ENCODE assay signal across 21 cellular contexts in genomic region chr11:30546334-30546733, GRCh38. TPM values are rescaled to one million over a fixed set of nuclear protein-coding genes. Genes with fewer than 3 reads are reported as not detected.
"Had no signal": no experiment of that assay in that cellular context is flagged by ENCODE, and none has a peak within 500 bp of the region (broad histone marks: within the 10 kb centered on the region; RNA-seq: fewer than 3 reads in every experiment).

No MANE protein-coding gene starts in this region.

- ATAC-seq: foreskin keratinocyte; naive thymus-derived CD4-positive, alpha-beta T cell; stimulated activated naive B cell treated with anti-CD40 and anti-IgM and Interleukin-4, amounts not matched to agents 10 μg/mL and 1 μg/mL and 100 μg/mL, for 72 hours; stimulated activated naive CD8-positive, alpha-beta T cell treated with anti-CD3 and anti-CD28 coated beads, Interleukin-15, amount 100 ng/mL, for 72 hours; upper lobe of right lung had no signal

- H3K36me3 ChIP-seq: colonic mucosa, right lobe of liver, tibial nerve, upper lobe of right lung, vagina had no signal

- H3K9me3 Mint-ChIP-seq: nephron progenitor cell; stimulated activated naive B cell treated with anti-CD40 and anti-IgM and Interleukin-4, amounts not matched to agents 10 μg/mL and 1 μg/mL and 100 μg/mL, for 72 hours had no signal

- H3K27ac Mint-ChIP-seq: naive thymus-derived CD4-positive, alpha-beta T cell; nephron progenitor cell; stimulated activated naive B cell treated with anti-CD40 and anti-IgM and Interleukin-4, amounts not matched to agents 10 μg/mL and 1 μg/mL and 100 μg/mL, for 72 hours; stimulated activated naive CD8-positive, alpha-beta T cell treated with anti-CD3 and anti-CD28 coated beads, Interleukin-15, amount 100 ng/mL, for 72 hours had no signal

- H3K79me2 ChIP-seq: hepatocyte had no signal

- H3K27me3 ChIP-seq: colonic mucosa, foreskin keratinocyte, hepatocyte, right lobe of liver, testis, tibial nerve, upper lobe of right lung, vagina had no signal

- H3K27me3 Mint-ChIP-seq: stimulated activated naive B cell treated with anti-CD40 and anti-IgM and Interleukin-4, amounts not matched to agents 10 μg/mL and 1 μg/mL and 100 μg/mL, for 72 hours; stimulated activated naive CD8-positive, alpha-beta T cell treated with anti-CD3 and anti-CD28 coated beads, Interleukin-15, amount 100 ng/mL, for 72 hours had no signal

- H3K27ac ChIP-seq: colonic mucosa, foreskin keratinocyte, hepatocyte, psoas muscle, testis, tibial nerve, upper lobe of right lung, vagina had no signal

- H2AFZ ChIP-seq: hepatocyte had no signal

- H3K4me1 Mint-ChIP-seq: naive thymus-derived CD4-positive, alpha-beta T cell; stimulated activated naive B cell treated with anti-CD40 and anti-IgM and Interleukin-4, amounts not matched to agents 10 μg/mL and 1 μg/mL and 100 μg/mL, for 72 hours; stimulated activated naive CD8-positive, alpha-beta T cell treated with anti-CD3 and anti-CD28 coated beads, Interleukin-15, amount 100 ng/mL, for 72 hours had no signal

- H3K9me3 ChIP-seq: colonic mucosa, psoas muscle, right lobe of liver, testis, tibial nerve, upper lobe of right lung, vagina had no signal

- DNase-seq: colonic mucosa; dermis blood vessel endothelial cell; erythroblast; foreskin keratinocyte; kidney glomerular epithelial cell; naive thymus-derived CD4-positive, alpha-beta T cell; nephron progenitor cell; psoas muscle; retina; right lobe of liver; stimulated activated CD4-positive, alpha-beta T cell treated with anti-CD3 and anti-CD28 coated beads, Interleukin-15, amount 100 ng/mL, for 24 hours; stimulated activated CD4-positive, alpha-beta T cell treated with anti-CD3 and anti-CD28 coated beads, Interleukin-1b, Interleukin-23, amount 100 ng/mL, for 48 hours; stimulated activated CD4-positive, alpha-beta T cell treated with anti-CD3 and anti-CD28 coated beads, Interleukin-4, amount 100 ng/mL, for 24 hours; stimulated activated naive B cell treated with anti-CD40 and anti-IgM and Interleukin-4, amounts not matched to agents 10 μg/mL and 1 μg/mL and 100 μg/mL, for 72 hours; stimulated activated naive CD8-positive, alpha-beta T cell treated with anti-CD3 and anti-CD28 coated beads, Interleukin-15, amount 100 ng/mL, for 72 hours; testis; upper lobe of right lung had no signal

- H3K4me3 ChIP-seq: colonic mucosa, hepatocyte, psoas muscle, right lobe of liver, testis, tibial nerve, upper lobe of right lung, vagina had no signal

- H3K36me3 Mint-ChIP-seq: stimulated activated naive B cell treated with anti-CD40 and anti-IgM and Interleukin-4, amounts not matched to agents 10 μg/mL and 1 μg/mL and 100 μg/mL, for 72 hours had no signal

- H3K4me2 ChIP-seq: hepatocyte had no signal

- H3K4me3 Mint-ChIP-seq: naive thymus-derived CD4-positive, alpha-beta T cell; nephron progenitor cell; stimulated activated naive B cell treated with anti-CD40 and anti-IgM and Interleukin-4, amounts not matched to agents 10 μg/mL and 1 μg/mL and 100 μg/mL, for 72 hours; stimulated activated naive CD8-positive, alpha-beta T cell treated with anti-CD3 and anti-CD28 coated beads, Interleukin-15, amount 100 ng/mL, for 72 hours had no signal

- H3K4me1 ChIP-seq: colonic mucosa, foreskin keratinocyte, psoas muscle, upper lobe of right lung had no signal

RNA-seq across cellular contexts. Expression of gene MPPED2, which starts 39.8 kb away (rescaled TPM):
- total RNA-seq: endothelial cell of umbilical vein, foreskin keratinocyte had no signal
